ENCODE assay signal across 14 cellular contexts in the genomic region with DNA sequence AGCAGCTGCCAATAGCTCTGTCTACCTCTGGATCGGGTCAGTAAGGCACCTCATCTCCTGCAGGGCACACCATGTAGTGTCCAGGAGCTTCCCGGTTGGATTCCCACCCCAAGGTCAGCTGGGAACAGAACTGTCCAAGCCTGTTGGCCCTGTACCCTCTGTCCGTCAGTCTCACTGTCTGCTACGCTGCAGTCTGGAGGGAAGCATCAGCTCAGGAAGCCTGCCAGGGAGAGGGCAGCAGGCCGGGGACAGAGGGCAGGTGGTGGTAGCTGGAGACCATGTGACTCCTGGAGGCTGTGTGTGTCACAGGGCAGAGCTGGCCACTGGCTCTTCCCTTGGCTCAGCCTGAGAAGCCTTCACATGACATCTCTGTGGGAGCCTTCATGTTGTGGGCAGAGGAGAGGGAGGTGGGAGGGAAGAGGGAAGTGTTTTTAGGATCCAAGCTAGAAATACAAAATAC.
DNase-seq lines count a peak whose midpoint lies in the region; ATAC-seq and TF ChIP-seq lines count a peak whose summit lies in the region.
"Had no signal": no experiment of that assay in that cellular context is flagged by ENCODE, and none has a peak within 500 bp of the region (broad histone marks: within the 10 kb centered on the region; RNA-seq: fewer than 3 reads in every experiment).

No MANE protein-coding gene starts in this region.

- POLR2A ChIA-PET in CD4-positive, alpha-beta T cell (lab: Charles Lee) = no interaction called here

- no peaks in the 10 kb centered on the region for H3K36me3 ChIP-seq in mucosa of descending colon (ENCODE audit: low read depth)
- H3K36me3 ChIP-seq in testis (ENCODE audit: low read depth, missing control alignments) = no peaks in the 10 kb centered on the region
- H3K36me3 ChIP-seq in ovary = no peaks in the 10 kb centered on the region

- H3K27ac ChIP-seq in testis = no peak overlapping the region
- no peak overlapping the region for H3K27ac ChIP-seq in ovary
- H3K27ac ChIP-seq in CD4-positive, alpha-beta T cell (ENCODE audit: low read depth, low read length) = no peak overlapping the region

- H3K4me3 Mint-ChIP-seq in CD4-positive, alpha-beta T cell = no peak overlapping the region
- H3K4me3 Mint-ChIP-seq: activated naive CD4-positive, alpha-beta T cell treated with anti-CD3 and anti-CD28 coated beads for 36 hours; CD4-positive, CD25-positive, alpha-beta regulatory T cell; stimulated activated naive CD8-positive, alpha-beta T cell treated with anti-CD3 and anti-CD28 coated beads, Interleukin-15, Interleukin-2, amounts not matched to agents 100 ng/mL and 50 ng/mL, for 24 hours had no signal

- intact Hi-C loops in mucosa of descending colon (cut with DNase I, micrococcal nuclease) = no loop called here
- intact Hi-C loops in testis (cut with DNase I; ENCODE audit: low total_unique reads) = no loop called here
- intact Hi-C loops in ovary (cut with DNase I) = no loop called here
- intact Hi-C loops in CD4-positive, alpha-beta T cell (cut with DNase I, micrococcal nuclease) = no loop called here

- TF ChIP-seq POLR2A in testis (IDR thresholded peaks at IDR 0.05) (no peak), ovary (IDR thresholded peaks at IDR 0.05) (no peak)

- H3K4me1 Mint-ChIP-seq in CD4-positive, alpha-beta T cell (ENCODE audit: low read depth) = no peaks in the 10 kb centered on the region
- H3K4me1 Mint-ChIP-seq: CD4-positive, CD25-positive, alpha-beta regulatory T cell had no signal

- no peaks in the 10 kb centered on the region for H3K36me3 Mint-ChIP-seq in CD4-positive, alpha-beta T cell (ENCODE audit: low read depth)
- H3K36me3 Mint-ChIP-seq: CD4-positive, CD25-positive, alpha-beta regulatory T cell had no signal

- no peaks in the 10 kb centered on the region for H3K9me3 Mint-ChIP-seq in CD4-positive, alpha-beta T cell
- H3K9me3 Mint-ChIP-seq: activated naive CD4-positive, alpha-beta T cell treated with anti-CD3 and anti-CD28 coated beads for 36 hours; CD4-positive, CD25-positive, alpha-beta regulatory T cell; stimulated activated naive CD8-positive, alpha-beta T cell treated with anti-CD3 and anti-CD28 coated beads, Interleukin-15, Interleukin-2, amounts not matched to agents 100 ng/mL and 50 ng/mL, for 24 hours had no signal

- ATAC-seq in mucosa of descending colon = peak; percentile 41
- no peak for ATAC-seq in CD4-positive, alpha-beta T cell (ENCODE audit: poor library complexity)

- H3K27me3 ChIP-seq in testis (no peaks in the 10 kb centered on the region), ovary (no peaks in the 10 kb centered on the region)
- H3K27me3 ChIP-seq in CD4-positive, alpha-beta T cell (ENCODE audit: control insufficient read depth, insufficient read depth, low read length) = peaks cover 8% of the 10 kb centered on the region

- CTCF ChIA-PET in CD4-positive, alpha-beta T cell (lab: Charles Lee) = no interaction called here

- TF ChIP-seq EP300 in ovary (IDR thresholded peaks at IDR 0.05) = no peak

- no peaks in the 10 kb centered on the region for H3K4me1 ChIP-seq in mucosa of descending colon (ENCODE audit: low read depth)
- peaks cover 7% of the 10 kb centered on the region for H3K4me1 ChIP-seq in testis
- H3K4me1 ChIP-seq in ovary (ENCODE audit: insufficient read depth) = no peaks in the 10 kb centered on the region

- H3K27ac Mint-ChIP-seq in CD4-positive, alpha-beta T cell = no peak overlapping the region
- H3K27ac Mint-ChIP-seq: activated naive CD4-positive, alpha-beta T cell treated with anti-CD3 and anti-CD28 coated beads for 36 hours; CD4-positive, CD25-positive, alpha-beta regulatory T cell; progenitor cell of endocrine pancreas; stimulated activated naive CD8-positive, alpha-beta T cell treated with anti-CD3 and anti-CD28 coated beads, Interleukin-15, Interleukin-2, amounts not matched to agents 100 ng/mL and 50 ng/mL, for 24 hours had no signal

- no peak overlapping the region for H3K4me3 ChIP-seq in mucosa of descending colon
- no peak overlapping the region for H3K4me3 ChIP-seq in testis
- no peak overlapping the region for H3K4me3 ChIP-seq in ovary

- no peak for TF ChIP-seq CTCF in mucosa of descending colon (IDR thresholded peaks at IDR 0.05)
- no peak for TF ChIP-seq CTCF in testis (IDR thresholded peaks at IDR 0.05)
- TF ChIP-seq CTCF in ovary (IDR thresholded peaks at IDR 0.05) = no peak
- no peak for TF ChIP-seq CTCF in CD4-positive, alpha-beta T cell (IDR thresholded peaks at IDR 0.05)

- DNase-seq in MV-4-11 (lab: John Stamatoyannopoulos, UW) = peak; percentile 14
- DNase-seq in foreskin melanocyte = peak; percentile 84
- peak in 1 of 3 donors; percentile 9 for DNase-seq in mucosa of descending colon
- DNase-seq in testis = peak; percentile 22
- DNase-seq in activated CD4-positive, alpha-beta T cell treated with anti-CD3 and anti-CD28 coated beads, Interleukin-2, amount 50 U/mL, for 48 hours = no peak
- no peak for DNase-seq in ovary
- DNase-seq in activated CD4-positive, CD25-positive, alpha-beta regulatory T cell (lab: John Stamatoyannopoulos, UW) = no peak
- no peak for DNase-seq in CD4-positive, alpha-beta T cell
- DNase-seq: activated naive CD4-positive, alpha-beta T cell treated with anti-CD3 and anti-CD28 coated beads for 36 hours; CD4-positive, CD25-positive, alpha-beta regulatory T cell; NCI-H1694 treated with DMSO at 0.1 percent for 48 hours; NCI-H748 treated with DMSO at 0.1 percent for 48 hours had no signal

- H3K9me3 ChIP-seq in mucosa of descending colon (no peaks in the 10 kb centered on the region), testis (no peaks in the 10 kb centered on the region), ovary (no peaks in the 10 kb centered on the region)
- H3K9me3 ChIP-seq in CD4-positive, alpha-beta T cell (ENCODE audit: control insufficient read depth, low read length) = no peaks in the 10 kb centered on the region

- peaks cover 27% of the 10 kb centered on the region for H3K27me3 Mint-ChIP-seq in CD4-positive, alpha-beta T cell

- WGBS in testis, 2 donors = 63 to 72% methylated on average over 4 to 5 of the region's 5 CpGs
- 56 to 75% (median 75%) methylated on average over 5 of the region's 5 CpGs for WGBS in ovary, 3 donors

Comparison
In these comparisons a context has a peak if more than half of its experiments do, and no peak if none do; other contexts are left out.
1. DNase-seq: peak in MV-4-11 (single experiment), foreskin melanocyte (single experiment) and testis (single experiment); none in activated CD4-positive, alpha-beta T cell treated with anti-CD3 and anti-CD28 coated beads, Interleukin-2, amount 50 U/mL, for 48 hours (0 of 2), ovary (0 of 5), activated CD4-positive, CD25-positive, alpha-beta regulatory T cell (0 of 4) and CD4-positive, alpha-beta T cell (0 of 10).